ENCODE assay signal across 1 cellular context in genomic region chr7:44573464-44574285, GRCh38.
TF ChIP-seq lines count a peak whose summit lies in the region.

Gene DDX56, minus strand, starts transcription at chr7:44573908. Its CDS starts 13 bp downstream, at chr7:44573895.

TF ChIP-seq in HepG2, 621 proteins besides CTCF, POLR2A, EP300 and RAD21 (continued from another document and continues in another):
- no peak for TF ChIP-seq HNF1A (IDR thresholded peaks at IDR 0.05; ENCODE audit: low read depth)
- TF ChIP-seq HNF1A (CRISPR knock-in tag; IDR thresholded peaks at IDR 0.05; ENCODE audit: borderline replicate concordance): peak; percentile 61
- peak; percentile 96 for TF ChIP-seq SRY (CRISPR knock-in tag; IDR thresholded peaks at IDR 0.05)
- peak; percentile 86; the same call in 1 of the 2 replicates for TF ChIP-seq ZNF775 (CRISPR knock-in tag; IDR thresholded peaks at IDR 0.05; ENCODE audit: borderline replicate concordance)
- no peak for TF ChIP-seq CC2D1A (CRISPR knock-in tag; IDR thresholded peaks at IDR 0.05)
- TF ChIP-seq ZNF20 (CRISPR knock-in tag; IDR thresholded peaks at IDR 0.05): no peak; the same call in 1 of the 2 replicates
- TF ChIP-seq MTA1 (CRISPR knock-in tag; IDR thresholded peaks at IDR 0.05; ENCODE audit: borderline replicate concordance): peak; percentile 53
- TF ChIP-seq ZNF660 (CRISPR knock-in tag; IDR thresholded peaks at IDR 0.05; ENCODE audit: borderline replicate concordance, low read depth): no peak
- peak; percentile 73 for TF ChIP-seq ZNF317 (CRISPR knock-in tag; IDR thresholded peaks at IDR 0.05)
- no peak for TF ChIP-seq LRRFIP1 (CRISPR knock-in tag; conservative IDR thresholded peaks at IDR 0.05)
- no peak; the same call in none of the 2 replicates for TF ChIP-seq ZNF451 (CRISPR knock-in tag; IDR thresholded peaks at IDR 0.05)
- TF ChIP-seq ZNF839 (CRISPR knock-in tag; IDR thresholded peaks at IDR 0.05; ENCODE audit: borderline replicate concordance): peak; percentile 68; the same call in 1 of the 2 replicates
- TF ChIP-seq ATF7 (IDR thresholded peaks at IDR 0.05): no peak
- 0 out of 2 replicates have a peak, but pooled peaks have one; percentile 66 for TF ChIP-seq ATF7 (CRISPR knock-in tag; IDR thresholded peaks at IDR 0.05)
- no peak for TF ChIP-seq ONECUT2 (CRISPR knock-in tag; IDR thresholded peaks at IDR 0.05)
- no peak for TF ChIP-seq GPBP1L1 (CRISPR knock-in tag; IDR thresholded peaks at IDR 0.05)
- TF ChIP-seq ZNF558 (CRISPR knock-in tag; IDR thresholded peaks at IDR 0.05; ENCODE audit: borderline replicate concordance): no peak; the same call in 1 of the 2 replicates
- no peak; the same call in 1 of the 2 replicates for TF ChIP-seq ZNF138 (CRISPR knock-in tag; IDR thresholded peaks at IDR 0.05; ENCODE audit: low read depth)
- TF ChIP-seq TBX3 (IDR thresholded peaks at IDR 0.05; ENCODE audit: borderline replicate concordance): peak; percentile 19; the same call in 1 of the 2 replicates
- TF ChIP-seq ZNF512 (CRISPR knock-in tag; IDR thresholded peaks at IDR 0.05): no peak
- no peak for TF ChIP-seq HHEX (CRISPR knock-in tag; IDR thresholded peaks at IDR 0.05)
- TF ChIP-seq RORA (CRISPR knock-in tag; IDR thresholded peaks at IDR 0.05): no peak
- TF ChIP-seq POLR2AphosphoS5 (IDR thresholded peaks at IDR 0.05; ENCODE audit: low read depth, low read length): peak; percentile 89
- peak; percentile 92; the same call in 1 of the 2 replicates for TF ChIP-seq ZNF124 (CRISPR knock-in tag; IDR thresholded peaks at IDR 0.05)
- TF ChIP-seq BCL3 (CRISPR knock-in tag; IDR thresholded peaks at IDR 0.05): peak; percentile 89; the same call in 1 of the 2 replicates
- TF ChIP-seq REST (IDR thresholded peaks at IDR 0.05; ENCODE audit: borderline replicate concordance in 1 of 2, low read depth in 1 of 2, low read length in 2 of 2): 0 out of 4 replicates have a peak, but pooled peaks of 1 of the 2 experiments have one; percentile 17
- TF ChIP-seq TRIM22 (IDR thresholded peaks at IDR 0.05): no peak
- no peak for TF ChIP-seq PBX2 (CRISPR knock-in tag; IDR thresholded peaks at IDR 0.05)
- TF ChIP-seq ZNF724P (CRISPR knock-in tag; IDR thresholded peaks at IDR 0.05; ENCODE audit: borderline replicate concordance): 0 out of 2 replicates have a peak, but pooled peaks have one; percentile 24
- TF ChIP-seq ZNF691 (CRISPR knock-in tag; IDR thresholded peaks at IDR 0.05; ENCODE audit: borderline replicate concordance, low read depth): peak; percentile 87; the same call in 1 of the 2 replicates
- TF ChIP-seq ZNF276 (CRISPR knock-in tag; IDR thresholded peaks at IDR 0.05; ENCODE audit: low read depth): peak; percentile 78
- no peak; the same call in 1 of the 2 replicates for TF ChIP-seq ZBTB33 (CRISPR knock-in tag; IDR thresholded peaks at IDR 0.05)
- peak; percentile 86 for TF ChIP-seq NFKBIZ (CRISPR knock-in tag; IDR thresholded peaks at IDR 0.05)
